Comparison of ENCODE assay signal across 21 cellular contexts in the genomic region with DNA sequence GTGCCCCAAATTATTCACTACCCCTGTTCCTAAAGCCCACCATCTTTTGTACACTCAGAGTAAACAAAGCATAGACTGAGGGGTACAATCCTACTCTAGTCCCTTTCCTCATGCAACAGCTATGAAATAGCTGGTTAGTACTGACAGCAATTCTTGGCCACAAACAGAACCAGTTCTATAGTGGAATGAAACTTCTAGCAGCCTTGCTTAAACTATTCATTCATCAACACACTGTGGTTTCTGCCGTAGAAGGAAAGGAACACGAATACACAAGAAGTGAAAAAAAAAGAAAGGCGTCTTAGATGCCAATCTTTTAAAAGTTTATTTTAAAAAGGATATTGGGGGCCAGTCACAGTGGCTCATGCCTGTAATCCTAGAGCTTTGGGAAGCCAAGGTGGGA. TPM values are rescaled to one million over a fixed set of nuclear protein-coding genes. Genes with fewer than 3 reads are reported as not detected.
"Had no signal": no experiment of that assay in that cellular context is flagged by ENCODE, and none has a peak within 500 bp of the region (broad histone marks: within the 10 kb centered on the region; RNA-seq: fewer than 3 reads in every experiment).

No MANE protein-coding gene starts in this region.

- H3K27ac ChIP-seq: coronary artery, dorsolateral prefrontal cortex, esophagus muscularis mucosa, foreskin keratinocyte, gastroesophageal sphincter, heart left ventricle, hepatocyte, left lung, lower lobe of right lung had no signal

- ATAC-seq: foreskin keratinocyte; gastroesophageal sphincter; heart left ventricle; left cardiac atrium; left lung; left ventricle myocardium superior; lower lobe of right lung; mucosa of descending colon; naive thymus-derived CD4-positive, alpha-beta T cell had no signal

- H3K9me3 ChIP-seq: esophagus muscularis mucosa, gastroesophageal sphincter, heart left ventricle, left lung, lower lobe of right lung, mucosa of descending colon had no signal

- DNase-seq: dermis blood vessel endothelial cell; dorsolateral prefrontal cortex; effector CD4-positive, alpha-beta T cell; effector memory CD4-positive, alpha-beta T cell; foreskin keratinocyte; heart left ventricle; hypothalamus; immature natural killer cell; left cardiac atrium; left lung; left ventricle myocardium superior; lower lobe of right lung; mesenchymal stem cell; mucosa of descending colon; naive thymus-derived CD4-positive, alpha-beta T cell had no signal

- H3K4me1 ChIP-seq: foreskin keratinocyte had no signal

- H3K27me3 ChIP-seq: dorsolateral prefrontal cortex, esophagus muscularis mucosa, foreskin keratinocyte, gastroesophageal sphincter, heart left ventricle, hepatocyte, left lung had no signal

- H3K27ac Mint-ChIP-seq: immature natural killer cell; mesothelial cell of epicardium; naive thymus-derived CD4-positive, alpha-beta T cell had no signal

- H3K4me3 ChIP-seq: coronary artery, dorsolateral prefrontal cortex, esophagus muscularis mucosa, gastroesophageal sphincter, heart left ventricle, hepatocyte, left lung, lower lobe of right lung, mucosa of descending colon had no signal

- H3K4me1 Mint-ChIP-seq: mesothelial cell of epicardium had no signal

- H3K4me3 Mint-ChIP-seq: immature natural killer cell; mesothelial cell of epicardium; naive thymus-derived CD4-positive, alpha-beta T cell had no signal

- H3K9me3 Mint-ChIP-seq: immature natural killer cell; mesothelial cell of epicardium; naive thymus-derived CD4-positive, alpha-beta T cell had no signal

- H3K27me3 Mint-ChIP-seq: naive thymus-derived CD4-positive, alpha-beta T cell had no signal

RNA-seq across cellular contexts. Expression of gene TFAP2E, which starts 58.3 kb away (rescaled TPM):
- total RNA-seq: endothelial cell of umbilical vein, hepatocyte had no signal
